In genomic region chr3:39407773-39408492, GRCh38 we compare ENCODE assay signal across 9 cellular contexts. TPM values are rescaled to one million over a fixed set of nuclear protein-coding genes. Genes with fewer than 3 reads are reported as not detected.
DNase-seq lines count a peak whose midpoint lies in the region; ATAC-seq lines count a peak whose summit lies in the region.
"Had no signal": no experiment of that assay in that cellular context is flagged by ENCODE, and none has a peak within 500 bp of the region (broad histone marks: within the 10 kb centered on the region; RNA-seq: fewer than 3 reads in every experiment).

No MANE protein-coding gene starts in this region.

- H3K36me3 Mint-ChIP-seq in activated T-cell treated with anti-CD3 and anti-CD28 coated beads, Interleukin-2, amount 50 U/mL, for 72 hours (ENCODE audit: insufficient read depth in 2 of 2), result peaks cover 23 to 48% of the 10 kb centered on the region in 2 donors
- peaks cover 73% of the 10 kb centered on the region for H3K36me3 Mint-ChIP-seq in activated T-helper 2 cell treated with anti-CD3 and anti-CD28 coated beads, Interferon-gamma antibody, Interleukin-2, Interleukin-4, amounts not matched to agents 10 μg/mL and 5 μg/mL and 100 μg/mL, durations not matched to agents 14 hours and 24 hours and 36 hours (ENCODE audit: low read depth)

- intact Hi-C loops in activated T-helper 2 cell treated with anti-CD3 and anti-CD28 coated beads, Interferon-gamma antibody, Interleukin-2, Interleukin-4, amounts not matched to agents 10 μg/mL and 5 μg/mL and 100 μg/mL, durations not matched to agents 14 hours and 24 hours and 36 hours (cut with micrococcal nuclease), result loop anchor here (2.0 to 5.0 kb wide), 2 partner anchors 911 to 1044 kb away; partner anchors contain the start of gene EXOG

- no peaks in the 10 kb centered on the region for H3K27me3 Mint-ChIP-seq in activated T-cell treated with anti-CD3 and anti-CD28 coated beads, Interleukin-2, amount 50 U/mL, for 72 hours (ENCODE audit: low read depth)
- no peaks in the 10 kb centered on the region for H3K27me3 Mint-ChIP-seq in activated T-helper 2 cell treated with anti-CD3 and anti-CD28 coated beads, Interferon-gamma antibody, Interleukin-2, Interleukin-4, amounts not matched to agents 10 μg/mL and 5 μg/mL and 100 μg/mL, durations not matched to agents 14 hours and 24 hours and 36 hours (ENCODE audit: low read depth)

- H3K4me1 Mint-ChIP-seq in activated T-cell treated with anti-CD3 and anti-CD28 coated beads, Interleukin-2, amount 50 U/mL, for 72 hours (ENCODE audit: low read depth), result peaks cover 46% of the 10 kb centered on the region
- H3K4me1 Mint-ChIP-seq in activated T-helper 2 cell treated with anti-CD3 and anti-CD28 coated beads, Interferon-gamma antibody, Interleukin-2, Interleukin-4, amounts not matched to agents 10 μg/mL and 5 μg/mL and 100 μg/mL, durations not matched to agents 14 hours and 24 hours and 36 hours (ENCODE audit: low read depth), result peaks cover 45% of the 10 kb centered on the region

- H3K9me3 Mint-ChIP-seq in activated T-cell treated with anti-CD3 and anti-CD28 coated beads, Interleukin-2, amount 50 U/mL, for 72 hours, result no peaks in the 10 kb centered on the region
- H3K9me3 Mint-ChIP-seq in activated T-helper 2 cell treated with anti-CD3 and anti-CD28 coated beads, Interferon-gamma antibody, Interleukin-2, Interleukin-4, amounts not matched to agents 10 μg/mL and 5 μg/mL and 100 μg/mL, durations not matched to agents 14 hours and 24 hours and 36 hours, result no peaks in the 10 kb centered on the region

- H3K27ac Mint-ChIP-seq in activated T-cell treated with anti-CD3 and anti-CD28 coated beads, Interleukin-2, amount 50 U/mL, for 72 hours, result peak overlapping the region; percentile 92
- H3K27ac Mint-ChIP-seq in activated T-helper 2 cell treated with anti-CD3 and anti-CD28 coated beads, Interferon-gamma antibody, Interleukin-2, Interleukin-4, amounts not matched to agents 10 μg/mL and 5 μg/mL and 100 μg/mL, durations not matched to agents 14 hours and 24 hours and 36 hours, result peak overlapping the region; percentile 98

- DNase-seq in activated T-cell treated with anti-CD3 and anti-CD28 coated beads, Interleukin-2, amount 50 U/mL, for 72 hours, result no peak
- no peak for DNase-seq in activated T-cell treated with anti-CD3 and anti-CD28 coated beads for 4 hours
- no peak for DNase-seq in activated T-helper 2 cell treated with anti-CD3 and anti-CD28 coated beads, Interferon-gamma antibody, Interleukin-2, Interleukin-4, amounts not matched to agents 10 μg/mL and 5 μg/mL and 100 μg/mL, durations not matched to agents 14 hours and 24 hours and 36 hours (ENCODE audit: low spot score)
- DNase-seq in DMS53 (lab: John Stamatoyannopoulos, UW), result no peak
- DNase-seq in SK-N-DZ (ENCODE audit: low spot score), result no peak
- no peak for DNase-seq in NCI-H2171 treated with DMSO at 0.1 percent for 48 hours (lab: John Stamatoyannopoulos, UW)

- H3K9me3 ChIP-seq in iPS-18c (ENCODE audit: control insufficient read depth, insufficient read depth, low read length) (no peaks in the 10 kb centered on the region), subcutaneous abdominal adipose tissue (ENCODE audit: control insufficient read depth in 5 of 5, low read length in 5 of 5) (no peaks in the 10 kb centered on the region)

- H3K27ac ChIP-seq in subcutaneous abdominal adipose tissue (ENCODE audit: low read depth, low read length), result no peak overlapping the region

- ATAC-seq in activated T-cell treated with anti-CD3 and anti-CD28 coated beads, Interleukin-2, amount 50 U/mL, for 72 hours (replicated peaks in 1 of 2), result no peak

- no peaks in the 10 kb centered on the region for H3K27me3 ChIP-seq in subcutaneous abdominal adipose tissue (ENCODE audit: control insufficient read depth in 5 of 5, insufficient read depth in 4 of 5, low read length in 5 of 5)

- H3K9ac ChIP-seq in subcutaneous abdominal adipose tissue (ENCODE audit: low read length in 5 of 5), result peak overlapping the region; percentile 73 to 96 (median 92)

- peaks cover 14 to 49% (median 42%) of the 10 kb centered on the region in 5 donors for H3K36me3 ChIP-seq in subcutaneous abdominal adipose tissue (ENCODE audit: control insufficient read depth in 5 of 5, insufficient read depth in 5 of 5, low read length in 5 of 5)

- H3K4me1 ChIP-seq in subcutaneous abdominal adipose tissue (ENCODE audit: control insufficient read depth in 5 of 5, insufficient read depth in 5 of 5, low read length in 5 of 5), result peaks cover 4 to 30% (median 24%) of the 10 kb centered on the region in 5 donors

- peak overlapping the region; percentile 90 to 95 for H3K4me3 Mint-ChIP-seq in activated T-cell treated with anti-CD3 and anti-CD28 coated beads, Interleukin-2, amount 50 U/mL, for 72 hours
- peak overlapping the region; percentile 94 for H3K4me3 Mint-ChIP-seq in activated T-helper 2 cell treated with anti-CD3 and anti-CD28 coated beads, Interferon-gamma antibody, Interleukin-2, Interleukin-4, amounts not matched to agents 10 μg/mL and 5 μg/mL and 100 μg/mL, durations not matched to agents 14 hours and 24 hours and 36 hours (ENCODE audit: low read depth)

- H3K4me3 ChIP-seq in iPS-18c (ENCODE audit: insufficient read depth, low read depth, low read length), result peak overlapping the region; percentile 85
- H3K4me3 ChIP-seq in subcutaneous abdominal adipose tissue (ENCODE audit: low read depth in 1 of 5, low read length in 5 of 5), result peak overlapping the region in 4 of 5 donors; percentile 90 to 96 (median 90)

RNA-seq across cellular contexts. Expression of gene RPSA, which starts 1.4 kb away (rescaled TPM):
- 1,000 to 10,000 TPM; 2,329 to 2,816 TPM for total RNA-seq in activated T-cell treated with anti-CD3 and anti-CD28 coated beads, Interleukin-2, amount 50 U/mL, for 72 hours
- total RNA-seq in activated T-helper 2 cell treated with anti-CD3 and anti-CD28 coated beads, Interferon-gamma antibody, Interleukin-2, Interleukin-4, amounts not matched to agents 10 μg/mL and 5 μg/mL and 100 μg/mL, durations not matched to agents 14 hours and 24 hours and 36 hours, result 2,053 and 2,074 TPM in 2 replicates
- 2,861 and 2,894 TPM in 2 replicates for polyA plus RNA-seq in SK-N-DZ (2014; cell fraction: cytosol; rRNA removed)
- polyA plus RNA-seq in SK-N-DZ (2014; cell fraction: nucleus; rRNA removed), result 1,186 and 1,691 TPM in 2 replicates

RNA-seq across cellular contexts. Expression of gene SLC25A38, which starts 24.8 kb away (rescaled TPM):
- total RNA-seq in activated T-cell treated with anti-CD3 and anti-CD28 coated beads, Interleukin-2, amount 50 U/mL, for 72 hours, result 10 to 100 TPM; 37.5 to 39.7 TPM
- 35.5 and 37.5 TPM in 2 replicates for total RNA-seq in activated T-helper 2 cell treated with anti-CD3 and anti-CD28 coated beads, Interferon-gamma antibody, Interleukin-2, Interleukin-4, amounts not matched to agents 10 μg/mL and 5 μg/mL and 100 μg/mL, durations not matched to agents 14 hours and 24 hours and 36 hours
- 26.6 and 29.1 TPM in 2 replicates for polyA plus RNA-seq in SK-N-DZ (2014; cell fraction: cytosol; rRNA removed)
- polyA plus RNA-seq in SK-N-DZ (2014; cell fraction: nucleus; rRNA removed), result 32.6 and 39.8 TPM in 2 replicates

RNA-seq across cellular contexts. Expression of gene MOBP, which starts 59.5 kb away (rescaled TPM):
- under 1 TPM in 1 of 2 donors, not detected in 1; 0.34 TPM for total RNA-seq in activated T-cell treated with anti-CD3 and anti-CD28 coated beads, Interleukin-2, amount 50 U/mL, for 72 hours
- total RNA-seq in activated T-helper 2 cell treated with anti-CD3 and anti-CD28 coated beads, Interferon-gamma antibody, Interleukin-2, Interleukin-4, amounts not matched to agents 10 μg/mL and 5 μg/mL and 100 μg/mL, durations not matched to agents 14 hours and 24 hours and 36 hours, result 0.14 TPM in 1 of 2 replicates, not detected in the other
- polyA plus RNA-seq in SK-N-DZ (2014; cell fraction: cytosol; rRNA removed), result not detected in 2 replicates
- not detected in 2 replicates for polyA plus RNA-seq in SK-N-DZ (2014; cell fraction: nucleus; rRNA removed)
- total RNA-seq: myocyte had no signal
